In the genomic region with DNA sequence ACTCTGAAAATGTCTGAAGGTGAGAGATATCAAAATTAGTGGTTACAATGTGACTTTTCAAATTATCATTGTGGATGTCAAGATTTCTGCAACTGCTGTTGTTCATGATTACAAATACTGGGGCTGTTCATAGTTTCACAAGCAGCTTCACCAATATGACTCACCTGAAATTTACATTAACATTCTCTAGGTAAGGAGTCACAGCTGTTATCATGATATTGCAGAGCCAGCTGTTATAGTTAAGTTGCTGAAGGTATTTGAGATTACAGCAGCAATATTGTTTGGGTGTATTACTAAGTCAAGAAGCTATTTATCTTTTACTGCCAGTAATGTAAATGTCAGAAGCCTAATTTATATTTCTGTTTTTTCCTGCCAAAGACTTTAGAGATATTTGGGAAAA, we compare ENCODE assay signal across 15 cellular contexts.
A peak's percentile ranks its signal among the peaks of the same experiment; 100 is the strongest.
DNase-seq lines count a peak whose midpoint lies in the region; ATAC-seq and TF ChIP-seq lines count a peak whose summit lies in the region.
"Had no signal": no experiment of that assay in that cellular context is flagged by ENCODE, and none has a peak within 500 bp of the region (broad histone marks: within the 10 kb centered on the region; RNA-seq: fewer than 3 reads in every experiment).

No MANE protein-coding gene starts in this region.

- no peak overlapping the region for H3K27ac ChIP-seq in suprapubic skin
- H3K27ac ChIP-seq: HL-60, sigmoid colon had no signal

- TF ChIP-seq CTCF in suprapubic skin (IDR thresholded peaks at IDR 0.05): no peak

- H3K9me3 ChIP-seq in suprapubic skin: no peaks in the 10 kb centered on the region
- H3K9me3 ChIP-seq: sigmoid colon had no signal

- TF ChIP-seq EP300 in suprapubic skin (IDR thresholded peaks at IDR 0.05): no peak

- ATAC-seq in GM18511 (IDR thresholded peaks at IDR 0.05; ENCODE audit: unreplicated experiment) (peak; percentile 66), HG03103 (IDR thresholded peaks at IDR 0.05; ENCODE audit: low read depth, unreplicated experiment) (peak; percentile 57), GM19463 (IDR thresholded peaks at IDR 0.05; ENCODE audit: unreplicated experiment) (no peak)
- ATAC-seq: activated T-cell treated with anti-CD3 and anti-CD28 coated beads, Interleukin-2, amount 50 U/mL, for 4 hours; GM12878 had no signal

- TF ChIP-seq POLR2A in suprapubic skin (IDR thresholded peaks at IDR 0.05): no peak

- no peak overlapping the region for H3K4me3 ChIP-seq in suprapubic skin
- H3K4me3 ChIP-seq: GM12878, sigmoid colon had no signal

- H3K4me1 ChIP-seq in suprapubic skin: no peaks in the 10 kb centered on the region
- H3K4me1 ChIP-seq: sigmoid colon had no signal

- no peaks in the 10 kb centered on the region for H3K27me3 ChIP-seq in suprapubic skin
- H3K27me3 ChIP-seq: sigmoid colon had no signal

- DNase-seq in SW480 (ENCODE audit: low spot score): peak; percentile 63
- peak; percentile 81 for DNase-seq in kidney tubule cell (ENCODE audit: low spot score)
- DNase-seq in suprapubic skin (ENCODE audit: low spot score in 2 of 2): no peak
- DNase-seq in NCI-H1092 (lab: John Stamatoyannopoulos, UW): no peak
- DNase-seq in iPS-NIHi7 (ENCODE audit: extremely low spot score): no peak
- DNase-seq: activated T-cell treated with anti-CD3 and anti-CD28 coated beads, Interleukin-2, amount 50 U/mL, for 4 hours; CD4-positive, CD25-positive, alpha-beta regulatory T cell; hypothalamus; NCI-H146; sigmoid colon had no signal

- H3K36me3 ChIP-seq in suprapubic skin: no peaks in the 10 kb centered on the region
- H3K36me3 ChIP-seq: sigmoid colon had no signal

Comparison
In these comparisons a context has a peak if more than half of its experiments do, and no peak if none do; other contexts are left out.
1. DNase-seq: peak in SW480 (single experiment) and kidney tubule cell (single experiment); none in suprapubic skin (0 of 2), NCI-H1092 (single experiment) and iPS-NIHi7 (single experiment).